ENCODE assay signal across 1 cellular context in genomic region chr10:110013615-110014293, GRCh38.
A peak's percentile ranks its signal among the peaks of the same experiment; 100 is the strongest.
TF ChIP-seq lines count a peak whose summit lies in the region.

No MANE protein-coding gene starts in this region.

TF ChIP-seq in H1, 55 proteins besides CTCF, POLR2A, EP300 and RAD21:
- TF ChIP-seq KDM4A (IDR thresholded peaks at IDR 0.05; ENCODE audit: low read depth, low read length, severe bottlenecking) (no peak), NANOG (IDR thresholded peaks at IDR 0.05; ENCODE audit: insufficient read depth, low read depth, low read length, poor library complexity, severe bottlenecking) (no peak), CREB1 (IDR thresholded peaks at IDR 0.05) (no peak), BACH1 (IDR thresholded peaks at IDR 0.05; ENCODE audit: low read length) (0 out of 2 replicates have a peak, but pooled peaks have one; percentile 19), EZH2 (IDR thresholded peaks at IDR 0.05; ENCODE audit: low read depth, low read length, severe bottlenecking) (no peak), MAFK (IDR thresholded peaks at IDR 0.05; ENCODE audit: low read depth, low read length) (peak; percentile 61), CTBP2 (IDR thresholded peaks at IDR 0.05; ENCODE audit: borderline replicate concordance, insufficient read depth, insufficient read length, low read length) (no peak), ASH2L (IDR thresholded peaks at IDR 0.05; ENCODE audit: low read length) (no peak), SIRT6 (IDR thresholded peaks at IDR 0.05; ENCODE audit: low read length) (no peak)
